In the genomic region with DNA sequence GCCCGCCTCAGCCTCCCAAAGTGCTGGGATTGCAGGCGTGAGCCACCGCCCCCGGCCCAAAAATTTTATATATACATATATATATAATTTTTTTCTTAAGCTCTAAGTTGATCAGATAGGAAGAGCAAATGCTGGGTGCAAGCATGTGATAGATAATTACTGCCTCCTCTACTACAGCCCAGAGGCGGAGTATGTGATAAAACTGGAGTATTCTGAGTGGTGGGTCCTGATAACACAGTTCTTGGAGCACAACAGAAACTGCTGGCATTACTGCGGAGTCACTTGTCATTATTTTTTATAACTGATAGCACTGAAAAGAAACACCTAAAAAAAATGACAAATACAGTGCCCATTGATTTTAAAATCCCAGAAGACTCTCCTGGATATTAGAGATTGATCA, we compare ENCODE assay signal across 1 cellular context.
TF ChIP-seq lines count a peak whose summit lies in the region.

No MANE protein-coding gene starts in this region.

TF ChIP-seq in K562, 482 proteins besides CTCF, POLR2A, EP300 and RAD21 (continued from another document and continues in another):
- TF ChIP-seq, protein P1, sequence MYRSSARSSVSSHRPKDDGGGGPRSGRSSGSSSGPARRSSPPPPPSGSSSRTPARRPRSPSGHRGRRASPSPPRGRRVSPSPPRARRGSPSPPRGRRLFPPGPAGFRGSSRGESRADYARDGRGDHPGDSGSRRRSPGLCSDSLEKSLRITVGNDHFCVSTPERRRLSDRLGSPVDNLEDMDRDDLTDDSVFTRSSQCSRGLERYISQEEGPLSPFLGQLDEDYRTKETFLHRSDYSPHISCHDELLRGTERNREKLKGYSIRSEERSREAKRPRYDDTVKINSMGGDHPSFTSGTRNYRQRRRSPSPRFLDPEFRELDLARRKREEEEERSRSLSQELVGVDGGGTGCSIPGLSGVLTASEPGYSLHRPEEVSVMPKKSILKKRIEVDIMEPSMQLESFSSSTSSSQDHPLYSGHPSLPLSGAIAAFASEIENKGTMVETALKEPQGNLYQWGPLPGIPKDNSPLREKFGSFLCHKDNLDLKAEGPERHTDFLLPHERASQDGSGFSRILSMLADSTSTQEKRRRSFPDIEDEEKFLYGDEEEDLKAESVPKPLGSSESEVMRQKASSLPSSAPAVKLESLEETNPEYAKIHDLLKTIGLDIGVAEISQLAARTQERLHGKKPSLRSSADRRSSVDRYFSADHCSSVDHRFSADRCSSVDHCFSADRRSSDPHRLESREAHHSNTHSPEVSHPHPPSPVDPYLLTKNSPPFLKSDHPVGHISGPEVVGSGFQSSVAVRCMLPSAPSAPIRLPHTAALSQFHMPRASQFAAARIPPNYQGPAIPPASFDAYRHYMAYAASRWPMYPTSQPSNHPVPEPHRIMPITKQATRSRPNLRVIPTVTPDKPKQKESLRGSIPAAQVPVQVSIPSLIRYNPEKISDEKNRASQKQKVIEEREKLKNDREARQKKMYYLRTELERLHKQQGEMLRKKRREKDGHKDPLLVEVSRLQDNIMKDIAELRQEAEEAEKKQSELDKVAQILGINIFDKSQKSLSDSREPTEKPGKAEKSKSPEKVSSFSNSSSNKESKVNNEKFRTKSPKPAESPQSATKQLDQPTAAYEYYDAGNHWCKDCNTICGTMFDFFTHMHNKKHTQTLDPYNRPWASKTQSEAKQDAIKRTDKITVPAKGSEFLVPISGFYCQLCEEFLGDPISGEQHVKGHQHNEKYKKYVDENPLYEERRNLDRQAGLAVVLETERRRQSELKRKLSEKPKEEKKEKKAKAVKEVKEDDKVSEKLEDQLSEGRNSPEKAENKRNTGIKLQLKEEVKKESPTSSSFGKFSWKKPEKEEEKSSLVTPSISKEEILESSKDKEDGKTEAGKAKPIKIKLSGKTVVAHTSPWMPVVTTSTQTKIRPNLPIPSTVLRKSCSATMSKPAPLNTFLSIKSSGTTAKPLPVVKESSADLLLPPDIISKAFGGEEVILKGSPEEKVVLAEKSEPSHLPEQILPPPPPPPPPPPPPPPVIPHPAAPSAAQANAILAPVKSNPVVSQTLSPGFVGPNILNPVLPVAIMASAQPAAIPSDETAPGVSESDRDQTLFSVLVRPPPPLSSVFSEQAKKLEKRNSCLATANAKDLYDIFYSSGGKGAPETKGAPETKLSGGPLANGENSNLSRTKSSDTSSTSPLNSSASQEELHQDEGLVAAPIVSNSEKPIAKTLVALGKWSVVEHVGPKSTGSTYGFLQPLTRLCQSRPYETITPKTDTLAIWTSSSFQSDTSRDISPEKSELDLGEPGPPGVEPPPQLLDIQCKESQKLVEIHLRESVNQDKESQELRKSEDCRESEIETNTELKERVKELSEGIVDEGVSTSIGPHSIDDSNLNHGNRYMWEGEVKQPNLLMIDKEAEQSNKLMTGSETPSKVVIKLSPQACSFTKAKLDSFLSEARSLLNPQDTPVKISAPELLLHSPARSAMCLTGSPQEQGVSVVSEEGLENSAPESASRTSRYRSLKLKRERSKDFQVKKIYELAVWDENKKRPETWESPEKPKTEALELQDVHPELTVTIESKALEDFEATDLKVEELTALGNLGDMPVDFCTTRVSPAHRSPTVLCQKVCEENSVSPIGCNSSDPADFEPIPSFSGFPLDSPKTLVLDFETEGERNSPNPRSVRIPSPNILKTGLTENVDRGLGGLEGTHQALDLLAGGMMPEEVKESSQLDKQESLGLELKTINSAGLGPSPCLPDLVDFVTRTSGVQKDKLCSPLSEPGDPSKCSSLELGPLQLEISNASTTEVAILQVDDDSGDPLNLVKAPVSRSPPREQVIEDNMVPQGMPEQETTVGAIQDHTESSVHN (IDR thresholded peaks at IDR 0.05; ENCODE audit: borderline replicate concordance in 1 of 2, low read depth in 1 of 2): no peak
- no peak for TF ChIP-seq BRD9 (IDR thresholded peaks at IDR 0.05; ENCODE audit: low read depth, partially characterized antibody)
- no peak for TF ChIP-seq CHD2 (IDR thresholded peaks at IDR 0.05; ENCODE audit: low read depth, low read length)
- TF ChIP-seq ADNP (tag; IDR thresholded peaks at IDR 0.05): peak; percentile 88
- TF ChIP-seq ZNF146 (CRISPR knock-in tag; IDR thresholded peaks at IDR 0.05; ENCODE audit: unreplicated experiment): no peak
- TF ChIP-seq EHMT2 (IDR thresholded peaks at IDR 0.05): no peak
- TF ChIP-seq CHCHD3 (CRISPR knock-in tag; IDR thresholded peaks at IDR 0.05): no peak
- peak; percentile 56 for TF ChIP-seq ZNF239 (CRISPR knock-in tag; IDR thresholded peaks at IDR 0.05)
- TF ChIP-seq PCBP2 (IDR thresholded peaks at IDR 0.05; ENCODE audit: low read depth, low read length, poor library complexity, severe bottlenecking): no peak
- no peak for TF ChIP-seq HNRNPL (IDR thresholded peaks at IDR 0.05; ENCODE audit: low read depth, low read length)
- no peak for TF ChIP-seq MLX (CRISPR knock-in tag; conservative IDR thresholded peaks at IDR 0.05)
- TF ChIP-seq MCM7 (IDR thresholded peaks at IDR 0.05): no peak
- TF ChIP-seq, protein P2, sequence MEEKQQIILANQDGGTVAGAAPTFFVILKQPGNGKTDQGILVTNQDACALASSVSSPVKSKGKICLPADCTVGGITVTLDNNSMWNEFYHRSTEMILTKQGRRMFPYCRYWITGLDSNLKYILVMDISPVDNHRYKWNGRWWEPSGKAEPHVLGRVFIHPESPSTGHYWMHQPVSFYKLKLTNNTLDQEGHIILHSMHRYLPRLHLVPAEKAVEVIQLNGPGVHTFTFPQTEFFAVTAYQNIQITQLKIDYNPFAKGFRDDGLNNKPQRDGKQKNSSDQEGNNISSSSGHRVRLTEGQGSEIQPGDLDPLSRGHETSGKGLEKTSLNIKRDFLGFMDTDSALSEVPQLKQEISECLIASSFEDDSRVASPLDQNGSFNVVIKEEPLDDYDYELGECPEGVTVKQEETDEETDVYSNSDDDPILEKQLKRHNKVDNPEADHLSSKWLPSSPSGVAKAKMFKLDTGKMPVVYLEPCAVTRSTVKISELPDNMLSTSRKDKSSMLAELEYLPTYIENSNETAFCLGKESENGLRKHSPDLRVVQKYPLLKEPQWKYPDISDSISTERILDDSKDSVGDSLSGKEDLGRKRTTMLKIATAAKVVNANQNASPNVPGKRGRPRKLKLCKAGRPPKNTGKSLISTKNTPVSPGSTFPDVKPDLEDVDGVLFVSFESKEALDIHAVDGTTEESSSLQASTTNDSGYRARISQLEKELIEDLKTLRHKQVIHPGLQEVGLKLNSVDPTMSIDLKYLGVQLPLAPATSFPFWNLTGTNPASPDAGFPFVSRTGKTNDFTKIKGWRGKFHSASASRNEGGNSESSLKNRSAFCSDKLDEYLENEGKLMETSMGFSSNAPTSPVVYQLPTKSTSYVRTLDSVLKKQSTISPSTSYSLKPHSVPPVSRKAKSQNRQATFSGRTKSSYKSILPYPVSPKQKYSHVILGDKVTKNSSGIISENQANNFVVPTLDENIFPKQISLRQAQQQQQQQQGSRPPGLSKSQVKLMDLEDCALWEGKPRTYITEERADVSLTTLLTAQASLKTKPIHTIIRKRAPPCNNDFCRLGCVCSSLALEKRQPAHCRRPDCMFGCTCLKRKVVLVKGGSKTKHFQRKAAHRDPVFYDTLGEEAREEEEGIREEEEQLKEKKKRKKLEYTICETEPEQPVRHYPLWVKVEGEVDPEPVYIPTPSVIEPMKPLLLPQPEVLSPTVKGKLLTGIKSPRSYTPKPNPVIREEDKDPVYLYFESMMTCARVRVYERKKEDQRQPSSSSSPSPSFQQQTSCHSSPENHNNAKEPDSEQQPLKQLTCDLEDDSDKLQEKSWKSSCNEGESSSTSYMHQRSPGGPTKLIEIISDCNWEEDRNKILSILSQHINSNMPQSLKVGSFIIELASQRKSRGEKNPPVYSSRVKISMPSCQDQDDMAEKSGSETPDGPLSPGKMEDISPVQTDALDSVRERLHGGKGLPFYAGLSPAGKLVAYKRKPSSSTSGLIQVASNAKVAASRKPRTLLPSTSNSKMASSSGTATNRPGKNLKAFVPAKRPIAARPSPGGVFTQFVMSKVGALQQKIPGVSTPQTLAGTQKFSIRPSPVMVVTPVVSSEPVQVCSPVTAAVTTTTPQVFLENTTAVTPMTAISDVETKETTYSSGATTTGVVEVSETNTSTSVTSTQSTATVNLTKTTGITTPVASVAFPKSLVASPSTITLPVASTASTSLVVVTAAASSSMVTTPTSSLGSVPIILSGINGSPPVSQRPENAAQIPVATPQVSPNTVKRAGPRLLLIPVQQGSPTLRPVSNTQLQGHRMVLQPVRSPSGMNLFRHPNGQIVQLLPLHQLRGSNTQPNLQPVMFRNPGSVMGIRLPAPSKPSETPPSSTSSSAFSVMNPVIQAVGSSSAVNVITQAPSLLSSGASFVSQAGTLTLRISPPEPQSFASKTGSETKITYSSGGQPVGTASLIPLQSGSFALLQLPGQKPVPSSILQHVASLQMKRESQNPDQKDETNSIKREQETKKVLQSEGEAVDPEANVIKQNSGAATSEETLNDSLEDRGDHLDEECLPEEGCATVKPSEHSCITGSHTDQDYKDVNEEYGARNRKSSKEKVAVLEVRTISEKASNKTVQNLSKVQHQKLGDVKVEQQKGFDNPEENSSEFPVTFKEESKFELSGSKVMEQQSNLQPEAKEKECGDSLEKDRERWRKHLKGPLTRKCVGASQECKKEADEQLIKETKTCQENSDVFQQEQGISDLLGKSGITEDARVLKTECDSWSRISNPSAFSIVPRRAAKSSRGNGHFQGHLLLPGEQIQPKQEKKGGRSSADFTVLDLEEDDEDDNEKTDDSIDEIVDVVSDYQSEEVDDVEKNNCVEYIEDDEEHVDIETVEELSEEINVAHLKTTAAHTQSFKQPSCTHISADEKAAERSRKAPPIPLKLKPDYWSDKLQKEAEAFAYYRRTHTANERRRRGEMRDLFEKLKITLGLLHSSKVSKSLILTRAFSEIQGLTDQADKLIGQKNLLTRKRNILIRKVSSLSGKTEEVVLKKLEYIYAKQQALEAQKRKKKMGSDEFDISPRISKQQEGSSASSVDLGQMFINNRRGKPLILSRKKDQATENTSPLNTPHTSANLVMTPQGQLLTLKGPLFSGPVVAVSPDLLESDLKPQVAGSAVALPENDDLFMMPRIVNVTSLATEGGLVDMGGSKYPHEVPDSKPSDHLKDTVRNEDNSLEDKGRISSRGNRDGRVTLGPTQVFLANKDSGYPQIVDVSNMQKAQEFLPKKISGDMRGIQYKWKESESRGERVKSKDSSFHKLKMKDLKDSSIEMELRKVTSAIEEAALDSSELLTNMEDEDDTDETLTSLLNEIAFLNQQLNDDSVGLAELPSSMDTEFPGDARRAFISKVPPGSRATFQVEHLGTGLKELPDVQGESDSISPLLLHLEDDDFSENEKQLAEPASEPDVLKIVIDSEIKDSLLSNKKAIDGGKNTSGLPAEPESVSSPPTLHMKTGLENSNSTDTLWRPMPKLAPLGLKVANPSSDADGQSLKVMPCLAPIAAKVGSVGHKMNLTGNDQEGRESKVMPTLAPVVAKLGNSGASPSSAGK (IDR thresholded peaks at IDR 0.05): peak; percentile 46; the same call in 1 of the 2 replicates
- no peak for TF ChIP-seq ZNF717 (CRISPR knock-in tag; IDR thresholded peaks at IDR 0.05)
- peak; percentile 47; the same call in 1 of the 2 replicates for TF ChIP-seq ILF3 (IDR thresholded peaks at IDR 0.05; ENCODE audit: borderline replicate concordance)
- TF ChIP-seq SMARCC2 (IDR thresholded peaks at IDR 0.05; ENCODE audit: low read depth): peak; percentile 97
- no peak for TF ChIP-seq ETS1 (conservative IDR thresholded peaks at IDR 0.05; ENCODE audit: control insufficient read depth, low read depth, low read length)
- no peak for TF ChIP-seq KAT7 (CRISPR knock-in tag; IDR thresholded peaks at IDR 0.05; ENCODE audit: borderline replicate concordance)
- peak; percentile 89 for TF ChIP-seq DMBX1 (CRISPR knock-in tag; IDR thresholded peaks at IDR 0.05; ENCODE audit: borderline replicate concordance)
- peak; percentile 82 for TF ChIP-seq ZNF583 (CRISPR knock-in tag; IDR thresholded peaks at IDR 0.05)
- peak; percentile 43; the same call in 1 of the 2 replicates for TF ChIP-seq ZNF592 (IDR thresholded peaks at IDR 0.05)
- no peak for TF ChIP-seq SMC3 (conservative IDR thresholded peaks at IDR 0.05; ENCODE audit: insufficient read depth, low read depth, low read length)
- TF ChIP-seq CBX5 (IDR thresholded peaks at IDR 0.05; ENCODE audit: borderline replicate concordance, low read depth): no peak
